ENCODE assay signal across 19 cellular contexts in the genomic region with DNA sequence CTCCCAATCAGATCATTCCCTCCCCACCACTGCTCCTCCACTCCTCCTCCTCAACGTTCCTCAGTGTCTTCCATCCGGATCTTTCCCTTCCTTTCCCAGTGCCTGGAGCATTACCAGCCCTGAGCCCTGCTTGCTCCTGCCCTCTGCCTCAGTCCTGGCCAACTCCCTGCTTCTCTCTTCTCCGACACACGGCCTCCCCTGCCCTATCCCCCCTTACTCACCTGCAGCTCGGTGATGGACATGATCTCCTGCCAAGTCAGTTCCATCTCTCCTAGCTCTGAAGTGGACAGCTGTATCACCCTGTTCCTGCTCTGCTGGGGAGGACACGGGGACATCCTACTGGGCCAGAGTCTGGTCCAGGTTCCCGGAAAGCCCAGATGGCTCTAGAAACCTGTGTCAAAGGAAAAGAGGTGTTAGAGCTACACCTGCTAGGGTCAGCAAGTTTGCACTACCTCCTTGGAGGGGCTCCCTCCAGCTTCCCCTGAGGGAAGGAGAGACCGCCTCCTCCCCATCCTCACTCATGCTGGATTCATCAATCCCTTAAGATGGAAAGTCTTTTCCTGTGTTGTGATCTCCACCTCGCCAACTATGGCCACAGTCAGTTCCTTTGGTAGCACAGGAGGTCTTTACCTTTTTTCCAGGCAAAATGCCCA. TPM values are rescaled to one million over a fixed set of nuclear protein-coding genes. Genes with fewer than 3 reads are reported as not detected.
DNase-seq lines count a peak whose midpoint lies in the region; ATAC-seq and TF ChIP-seq lines count a peak whose summit lies in the region.
"Had no signal": no experiment of that assay in that cellular context is flagged by ENCODE, and none has a peak within 500 bp of the region (broad histone marks: within the 10 kb centered on the region; RNA-seq: fewer than 3 reads in every experiment).

No MANE protein-coding gene starts in this region.

- CTCF ChIA-PET in HEK293 (lab: Yijun Ruan, JAX) (interaction anchor here (0.6 to 5.6 kb wide), 19 partner anchors 9 to 85 kb away, joined by 3 to 63 read pairs (median 9); partner anchors contain the start of gene COPZ1), Panc1 (lab: Charles Lee) (interaction anchor here (2.7 kb wide), 1 partner anchor 29 kb away, joined by 23 read pairs; the partner anchor contains the start of gene COPZ1)
- CTCF ChIA-PET in activated CD4-positive, alpha-beta memory T cell treated with anti-CD3 and anti-CD28 coated beads for 36 hours (lab: Charles Lee), result interaction anchor here (0.6 to 11.4 kb wide), 19 partner anchors 12 to 538 kb away, joined by 3 to 101 read pairs (median 9); partner anchors contain the start of gene COPZ1

- TF ChIP-seq CTCF in HEK293 (tag by site-specific recombination; IDR thresholded peaks at IDR 0.05) (no peak), Panc1 (IDR thresholded peaks at IDR 0.05) (no peak), hepatocyte (IDR thresholded peaks at IDR 0.05; ENCODE audit: poor library complexity) (no peak)

- WGBS in hepatocyte (ENCODE audit: low lambda C conversion rate, missing lambda C conversion rate), result 82% methylated on average over 9 of the region's 9 CpGs

- no peak overlapping the region for H3K4me3 Mint-ChIP-seq in stimulated activated memory B cell treated with anti-CD40 and anti-IgM and Interleukin-4, amounts not matched to agents 10 μg/mL and 1 μg/mL and 100 μg/mL, for 72 hours
- H3K4me3 Mint-ChIP-seq in activated CD4-positive, alpha-beta memory T cell treated with anti-CD3 and anti-CD28 coated beads for 36 hours, result no peak overlapping the region
- H3K4me3 Mint-ChIP-seq: activated CD8-positive, alpha-beta T cell treated with anti-CD3 and anti-CD28 coated beads for 36 hours; CD4-positive, CD25-positive, alpha-beta regulatory T cell; stimulated activated effector memory CD8-positive, alpha-beta T cell treated with anti-CD3 and anti-CD28 coated beads, Interleukin-12 subunit alpha, Interleukin-12 subunit beta, amount 100 ng/mL, for 72 hours; T-helper 17 cell had no signal

- H3K9me3 ChIP-seq in HEK293 (ENCODE audit: control insufficient read depth, insufficient read depth, low read depth, low read length) (no peaks in the 10 kb centered on the region), Panc1 (ENCODE audit: control insufficient read depth, insufficient read depth, low read depth, low read length) (no peaks in the 10 kb centered on the region), hepatocyte (ENCODE audit: low read depth) (no peaks in the 10 kb centered on the region)

- H3K27ac ChIP-seq in HEK293 (ENCODE audit: extremely low read depth, low read depth, low read length) (no peak overlapping the region), Panc1 (ENCODE audit: low read length) (no peak overlapping the region), layer of hippocampus (ENCODE audit: low read depth, low read length) (peak overlapping the region; percentile 80), hepatocyte (no peak overlapping the region)
- H3K27ac ChIP-seq: parathyroid adenoma had no signal

- intact Hi-C loops in Panc1 (cut with micrococcal nuclease; ENCODE audit: unreplicated experiment), result no loop called here
- intact Hi-C loops in activated CD4-positive, alpha-beta memory T cell treated with anti-CD3 and anti-CD28 coated beads for 36 hours (cut with micrococcal nuclease), result loop anchor here (1.0 to 5.0 kb wide), 4 partner anchors 29 to 73 kb away; no protein-coding TSS in a partner anchor

- ATAC-seq in Panc1 (peak; percentile 43), HG02938 (IDR thresholded peaks at IDR 0.05; ENCODE audit: unreplicated experiment) (no peak)
- ATAC-seq in stimulated activated memory B cell treated with anti-CD40 and anti-IgM and Interleukin-4, amounts not matched to agents 10 μg/mL and 1 μg/mL and 100 μg/mL, for 72 hours, result no peak

- POLR2A ChIA-PET in HEK293 (lab: Yijun Ruan, JAX), result interaction anchor here (1.6 to 6.0 kb wide), 3 partner anchors 8 to 29 kb away, joined by 5 to 37 read pairs (median 8); partner anchors contain the start of genes CBX5, COPZ1 and HNRNPA1
- POLR2A ChIA-PET in Panc1 (lab: Charles Lee), result no interaction called here
- POLR2A ChIA-PET in activated CD4-positive, alpha-beta memory T cell treated with anti-CD3 and anti-CD28 coated beads for 36 hours (lab: Charles Lee), result interaction anchor here (2.2 kb wide), 1 partner anchor 9 kb away, joined by 6 read pairs; no protein-coding TSS in a partner anchor

- BruUV-seq in Panc1 (replicated peaks; lab: Mats Ljungman, UMichigan), result no TSS peak

- H3K27ac Mint-ChIP-seq in stimulated activated memory B cell treated with anti-CD40 and anti-IgM and Interleukin-4, amounts not matched to agents 10 μg/mL and 1 μg/mL and 100 μg/mL, for 72 hours, result peak overlapping the region; percentile 27
- no peak overlapping the region for H3K27ac Mint-ChIP-seq in activated CD4-positive, alpha-beta memory T cell treated with anti-CD3 and anti-CD28 coated beads for 36 hours
- H3K27ac Mint-ChIP-seq: activated CD8-positive, alpha-beta T cell treated with anti-CD3 and anti-CD28 coated beads for 36 hours; activated T-helper 2 cell treated with anti-CD3 and anti-CD28 coated beads, Interferon-gamma antibody, Interleukin-2, Interleukin-4, amounts not matched to agents 10 μg/mL and 5 μg/mL and 100 μg/mL, durations not matched to agents 14 hours and 24 hours and 36 hours; stimulated activated effector memory CD8-positive, alpha-beta T cell treated with anti-CD3 and anti-CD28 coated beads, Interleukin-12 subunit alpha, Interleukin-12 subunit beta, amount 100 ng/mL, for 72 hours; T-helper 17 cell had no signal

- H3K4me2 ChIP-seq in hepatocyte, result no peak overlapping the region

- no peaks in the 10 kb centered on the region for H3K9me2 ChIP-seq in hepatocyte (replicated peaks; ENCODE audit: insufficient read depth)

- no peaks in the 10 kb centered on the region for H3K79me2 ChIP-seq in hepatocyte
- H3K79me2 ChIP-seq: parathyroid adenoma had no signal

- no peaks in the 10 kb centered on the region for H3K9me3 Mint-ChIP-seq in stimulated activated memory B cell treated with anti-CD40 and anti-IgM and Interleukin-4, amounts not matched to agents 10 μg/mL and 1 μg/mL and 100 μg/mL, for 72 hours
- no peaks in the 10 kb centered on the region for H3K9me3 Mint-ChIP-seq in activated CD4-positive, alpha-beta memory T cell treated with anti-CD3 and anti-CD28 coated beads for 36 hours
- H3K9me3 Mint-ChIP-seq: activated CD8-positive, alpha-beta T cell treated with anti-CD3 and anti-CD28 coated beads for 36 hours; activated naive CD4-positive, alpha-beta T cell treated with anti-CD3 and anti-CD28 coated beads, Interleukin-2, amount 50 U/mL, for 72 hours; activated T-helper 2 cell treated with anti-CD3 and anti-CD28 coated beads, Interferon-gamma antibody, Interleukin-2, Interleukin-4, amounts not matched to agents 10 μg/mL and 5 μg/mL and 100 μg/mL, durations not matched to agents 14 hours and 24 hours and 36 hours; CD4-positive, CD25-positive, alpha-beta regulatory T cell; naive thymus-derived CD8-positive, alpha-beta T cell; stimulated activated effector memory CD8-positive, alpha-beta T cell treated with anti-CD3 and anti-CD28 coated beads, Interleukin-12 subunit alpha, Interleukin-12 subunit beta, amount 100 ng/mL, for 72 hours had no signal

- peaks cover 20% of the 10 kb centered on the region for H3K27me3 Mint-ChIP-seq in stimulated activated memory B cell treated with anti-CD40 and anti-IgM and Interleukin-4, amounts not matched to agents 10 μg/mL and 1 μg/mL and 100 μg/mL, for 72 hours
- H3K27me3 Mint-ChIP-seq in activated CD4-positive, alpha-beta memory T cell treated with anti-CD3 and anti-CD28 coated beads for 36 hours, result peaks cover 8% of the 10 kb centered on the region

- in situ Hi-C loops in Panc1 (cut with HindIII; ENCODE audit: low pct_unique_long_range_greater_than_20kb, low sequenced_read_pairs), result no loop called here

- no peaks in the 10 kb centered on the region for H4K20me1 ChIP-seq in hepatocyte (ENCODE audit: insufficient read depth, poor library complexity, severe bottlenecking)

- H3K36me3 ChIP-seq in HEK293 (ENCODE audit: control insufficient read depth in 2 of 2, insufficient read depth in 1 of 2, low read length in 2 of 2) (no peaks in the 10 kb centered on the region), Panc1 (ENCODE audit: control insufficient read depth, insufficient read depth, low read length) (no peaks in the 10 kb centered on the region), hepatocyte (replicated peaks; ENCODE audit: insufficient read depth, low read depth) (no peaks in the 10 kb centered on the region)

- H3K27me3 ChIP-seq in Panc1 (ENCODE audit: control insufficient read depth, insufficient read depth, low read length) (peaks cover 8% of the 10 kb centered on the region; the same call in 1 of the 2 replicates), layer of hippocampus (ENCODE audit: control insufficient read depth, insufficient read depth, low read length) (no peaks in the 10 kb centered on the region), hepatocyte (peaks cover 2% of the 10 kb centered on the region)

- H3K36me3 Mint-ChIP-seq in stimulated activated memory B cell treated with anti-CD40 and anti-IgM and Interleukin-4, amounts not matched to agents 10 μg/mL and 1 μg/mL and 100 μg/mL, for 72 hours, result no peaks in the 10 kb centered on the region
- no peaks in the 10 kb centered on the region for H3K36me3 Mint-ChIP-seq in activated CD4-positive, alpha-beta memory T cell treated with anti-CD3 and anti-CD28 coated beads for 36 hours
- H3K36me3 Mint-ChIP-seq: activated naive CD4-positive, alpha-beta T cell treated with anti-CD3 and anti-CD28 coated beads, Interleukin-2, amount 50 U/mL, for 72 hours; CD4-positive, CD25-positive, alpha-beta regulatory T cell; naive thymus-derived CD8-positive, alpha-beta T cell had no signal

- H3K4me1 Mint-ChIP-seq in stimulated activated memory B cell treated with anti-CD40 and anti-IgM and Interleukin-4, amounts not matched to agents 10 μg/mL and 1 μg/mL and 100 μg/mL, for 72 hours, result peaks cover 12% of the 10 kb centered on the region
- peaks cover 3% of the 10 kb centered on the region for H3K4me1 Mint-ChIP-seq in activated CD4-positive, alpha-beta memory T cell treated with anti-CD3 and anti-CD28 coated beads for 36 hours (ENCODE audit: low read depth)

- no peak overlapping the region for H2AFZ ChIP-seq in hepatocyte
- H2AFZ ChIP-seq: parathyroid adenoma had no signal

- DNase-seq in Panc1 (ENCODE audit: low read depth, low spot score) (no peak), hepatocyte (ENCODE audit: low spot score) (no peak)
- DNase-seq in activated CD4-positive, alpha-beta memory T cell treated with anti-CD3 and anti-CD28 coated beads for 36 hours, result no peak
- DNase-seq: IMR-90, NCI-H1105 treated with DMSO at 0.1 percent for 48 hours had no signal

- H3K4me1 ChIP-seq in HEK293 (ENCODE audit: control insufficient read depth, insufficient read depth, low read length) (no peaks in the 10 kb centered on the region), Panc1 (ENCODE audit: control insufficient read depth, insufficient read depth, low read length) (no peaks in the 10 kb centered on the region; the same call in 1 of the 2 replicates), hepatocyte (ENCODE audit: insufficient read depth) (no peaks in the 10 kb centered on the region)

- no peak overlapping the region for H3K4me3 ChIP-seq in HEK293 (ENCODE audit: low read depth, low read length)
- H3K4me3 ChIP-seq in Panc1 (ENCODE audit: low read depth in 2 of 2, low read length in 2 of 2), result no peak overlapping the region
- no peak overlapping the region for H3K4me3 ChIP-seq in hepatocyte

RNA-seq across cellular contexts. Expression of gene NFE2, which starts 5.8 kb away (rescaled TPM):
- total RNA-seq in Panc1 (2021; ENCODE audit: unreplicated experiment), result 0.26 TPM
- 0.24 TPM for polyA plus RNA-seq in Panc1 (2012; ENCODE audit: insufficient read length)
- total RNA-seq in activated CD4-positive, alpha-beta memory T cell treated with anti-CD3 and anti-CD28 coated beads for 36 hours, result not detected
- 0.44 TPM in 1 of 2 replicates, not detected in the other for total RNA-seq in hepatocyte
- 0.83 TPM in 1 of 2 replicates, not detected in the other for polyA plus RNA-seq in hepatocyte
- total RNA-seq: activated CD8-positive, alpha-beta T cell treated with anti-CD3 and anti-CD28 coated beads for 36 hours; activated T-helper 2 cell treated with anti-CD3 and anti-CD28 coated beads, Interferon-gamma antibody, Interleukin-2, Interleukin-4, amounts not matched to agents 10 μg/mL and 5 μg/mL and 100 μg/mL, durations not matched to agents 14 hours and 24 hours and 36 hours; dermis microvascular lymphatic vessel endothelial cell; endothelial cell of umbilical vein; naive thymus-derived CD8-positive, alpha-beta T cell had no signal
- polyA plus RNA-seq: endothelial cell of umbilical vein had no signal

RNA-seq across cellular contexts. Expression of gene HNRNPA1, which starts 14.5 kb away (rescaled TPM):
- total RNA-seq in Panc1 (2021; ENCODE audit: unreplicated experiment) (689 TPM), hepatocyte (467 and 721 TPM in 2 replicates)
- polyA plus RNA-seq in Panc1 (2012; ENCODE audit: insufficient read length), result 452 TPM
- total RNA-seq in activated CD4-positive, alpha-beta memory T cell treated with anti-CD3 and anti-CD28 coated beads for 36 hours, result 1,000 to 10,000 TPM; 2,070 to 2,080 TPM
- polyA plus RNA-seq in hepatocyte, result 482 and 531 TPM in 2 replicates

RNA-seq across cellular contexts. Expression of gene CBX5, which starts 15.1 kb away (rescaled TPM):
- total RNA-seq in Panc1 (2021; ENCODE audit: unreplicated experiment) (130 TPM), hepatocyte (58.2 and 60.1 TPM in 2 replicates)
- polyA plus RNA-seq in Panc1 (2012; ENCODE audit: insufficient read length), result 19.4 TPM
- 100 to 1,000 TPM; 132 to 138 TPM for total RNA-seq in activated CD4-positive, alpha-beta memory T cell treated with anti-CD3 and anti-CD28 coated beads for 36 hours
- 21.9 and 23.3 TPM in 2 replicates for polyA plus RNA-seq in hepatocyte

RNA-seq across cellular contexts. Expression of gene COPZ1, which starts 29.9 kb away (rescaled TPM):
- total RNA-seq in Panc1 (2021; ENCODE audit: unreplicated experiment) (175 TPM), hepatocyte (164 and 220 TPM in 2 replicates)
- polyA plus RNA-seq in Panc1 (2012; ENCODE audit: insufficient read length), result 147 TPM
- 100 to 1,000 TPM in 1 of 2 experiments, 10 to 100 TPM in 1; 99.0 to 110 TPM for total RNA-seq in activated CD4-positive, alpha-beta memory T cell treated with anti-CD3 and anti-CD28 coated beads for 36 hours
- polyA plus RNA-seq in hepatocyte, result 207 and 224 TPM in 2 replicates
